1 cellular context compared by ENCODE assay signal in genomic region chr12:51217968-51218606, GRCh38.
TF ChIP-seq lines count a peak whose summit lies in the region.

POU6F1 (minus strand) TSS chr12:51218062; CDS start chr12:51206836, 11,226 bp downstream.

TF ChIP-seq in HepG2, 621 proteins besides CTCF, POLR2A, EP300 and RAD21 (continued from another document and continues in another):
- no peak for TF ChIP-seq ZBTB44 (CRISPR knock-in tag; IDR thresholded peaks at IDR 0.05)
- TF ChIP-seq ZSCAN29 (CRISPR knock-in tag; conservative IDR thresholded peaks at IDR 0.05), result no peak
- peak; percentile 23; the same call in 1 of the 2 replicates for TF ChIP-seq ZNF740 (CRISPR knock-in tag; IDR thresholded peaks at IDR 0.05)
- TF ChIP-seq E2F5 (CRISPR knock-in tag; conservative IDR thresholded peaks at IDR 0.05), result no peak
- TF ChIP-seq ZNF543 (CRISPR knock-in tag; IDR thresholded peaks at IDR 0.05), result no peak
- 0 out of 2 replicates have a peak, but pooled peaks have one; percentile 42 for TF ChIP-seq ZNF777 (CRISPR knock-in tag; IDR thresholded peaks at IDR 0.05)
- TF ChIP-seq ARID4A (CRISPR knock-in tag; IDR thresholded peaks at IDR 0.05; ENCODE audit: borderline replicate concordance), result peak; percentile 52; the same call in 1 of the 2 replicates
- 0 out of 2 replicates have a peak, but pooled peaks have one; percentile 28 for TF ChIP-seq HOXA5 (CRISPR knock-in tag; IDR thresholded peaks at IDR 0.05)
- no peak for TF ChIP-seq PAF1 (CRISPR knock-in tag; IDR thresholded peaks at IDR 0.05)
- peak; percentile 86; the same call in 1 of the 2 replicates for TF ChIP-seq PCBP1 (IDR thresholded peaks at IDR 0.05; ENCODE audit: borderline replicate concordance, low read depth, low read length)
- no peak; the same call in 1 of the 2 replicates for TF ChIP-seq ARID5B (CRISPR knock-in tag; IDR thresholded peaks at IDR 0.05)
- TF ChIP-seq ZNF747 (CRISPR knock-in tag; IDR thresholded peaks at IDR 0.05; ENCODE audit: borderline replicate concordance), result no peak; the same call in 1 of the 2 replicates
- no peak for TF ChIP-seq ZNF639 (CRISPR knock-in tag; conservative IDR thresholded peaks at IDR 0.05)
- peak; percentile 34 for TF ChIP-seq ASH2L (IDR thresholded peaks at IDR 0.05; ENCODE audit: insufficient read length, low read depth, low read length)
- no peak for TF ChIP-seq RFXANK (CRISPR knock-in tag; IDR thresholded peaks at IDR 0.05)
- TF ChIP-seq RAD51 (IDR thresholded peaks at IDR 0.05; ENCODE audit: borderline replicate concordance), result no peak
- peak; percentile 48; the same call in 1 of the 2 replicates for TF ChIP-seq SAP130 (CRISPR knock-in tag; IDR thresholded peaks at IDR 0.05; ENCODE audit: low read depth)
- no peak for TF ChIP-seq THAP7 (CRISPR knock-in tag; IDR thresholded peaks at IDR 0.05)
- TF ChIP-seq IKZF4 (CRISPR knock-in tag; IDR thresholded peaks at IDR 0.05; ENCODE audit: borderline replicate concordance, low read depth, not compliant biosample characterization), result no peak
- 0 out of 2 replicates have a peak, but pooled peaks have one; percentile 45 for TF ChIP-seq TBX2 (CRISPR knock-in tag; IDR thresholded peaks at IDR 0.05; ENCODE audit: borderline replicate concordance)
- TF ChIP-seq MAFF (IDR thresholded peaks at IDR 0.05; ENCODE audit: low read depth, low read length), result no peak
- no peak for TF ChIP-seq ZNF691 (CRISPR knock-in tag; IDR thresholded peaks at IDR 0.05; ENCODE audit: borderline replicate concordance, low read depth)
- no peak for TF ChIP-seq GABPA (IDR thresholded peaks at IDR 0.05; ENCODE audit: low read depth, low read length)
- no peak for TF ChIP-seq GABPA (CRISPR knock-in tag; IDR thresholded peaks at IDR 0.05; ENCODE audit: low read depth)
- no peak for TF ChIP-seq MTA3 (CRISPR knock-in tag; IDR thresholded peaks at IDR 0.05)
- no peak for TF ChIP-seq ZNF558 (CRISPR knock-in tag; IDR thresholded peaks at IDR 0.05; ENCODE audit: borderline replicate concordance)
- TF ChIP-seq MED1 (CRISPR knock-in tag; IDR thresholded peaks at IDR 0.05), result 0 out of 2 replicates have a peak, but pooled peaks have one; percentile 15
- no peak for TF ChIP-seq ETS1 (CRISPR knock-in tag; IDR thresholded peaks at IDR 0.05)
- peak; percentile 35; the same call in 1 of the 2 replicates for TF ChIP-seq YEATS4 (CRISPR knock-in tag; IDR thresholded peaks at IDR 0.05; ENCODE audit: borderline replicate concordance)
- no peak for TF ChIP-seq ZNF430 (CRISPR knock-in tag; IDR thresholded peaks at IDR 0.05)
- TF ChIP-seq TERF1 (CRISPR knock-in tag; IDR thresholded peaks at IDR 0.05), result no peak
- TF ChIP-seq POGZ (CRISPR knock-in tag; IDR thresholded peaks at IDR 0.05), result no peak
- TF ChIP-seq ZKSCAN8 (CRISPR knock-in tag; IDR thresholded peaks at IDR 0.05; ENCODE audit: borderline replicate concordance), result no peak
- 0 out of 2 replicates have a peak, but pooled peaks have one; percentile 43 for TF ChIP-seq ZSCAN12 (CRISPR knock-in tag; IDR thresholded peaks at IDR 0.05)
- TF ChIP-seq ZNF414 (CRISPR knock-in tag; IDR thresholded peaks at IDR 0.05), result 0 out of 2 replicates have a peak, but pooled peaks have one; percentile 31
- TF ChIP-seq ZNF513 (CRISPR knock-in tag; conservative IDR thresholded peaks at IDR 0.05), result no peak
- TF ChIP-seq ZNF383 (CRISPR knock-in tag; IDR thresholded peaks at IDR 0.05; ENCODE audit: borderline replicate concordance), result no peak
- 0 out of 2 replicates have a peak, but pooled peaks have one; percentile 31 for TF ChIP-seq KDM3A (CRISPR knock-in tag; IDR thresholded peaks at IDR 0.05; ENCODE audit: low read depth)
- TF ChIP-seq ATF4 (CRISPR knock-in tag; IDR thresholded peaks at IDR 0.05), result no peak
